Comparison of ENCODE assay signal across 8 cellular contexts in genomic region chr9:129036241-129036922, GRCh38. TPM values are rescaled to one million over a fixed set of nuclear protein-coding genes. Genes with fewer than 3 reads are reported as not detected.
A peak's percentile ranks its signal among the peaks of the same experiment; 100 is the strongest.
DNase-seq lines count a peak whose midpoint lies in the region; ATAC-seq and TF ChIP-seq lines count a peak whose summit lies in the region.

Gene MIGA2, plus strand, starts transcription at chr9:129036626. Its CDS starts 3,969 bp downstream, at chr9:129040595.

- no peaks in the 10 kb centered on the region for H3K9me3 ChIP-seq in Panc1 (ENCODE audit: control insufficient read depth, insufficient read depth, low read depth, low read length)
- no peaks in the 10 kb centered on the region for H3K9me3 ChIP-seq in muscle layer of duodenum (ENCODE audit: control insufficient read depth in 1 of 2, low read length in 2 of 2)

- in situ Hi-C loops in Panc1 (cut with HindIII; ENCODE audit: low pct_unique_long_range_greater_than_20kb, low sequenced_read_pairs), result no loop called here

- TF ChIP-seq CTCF in Panc1 (IDR thresholded peaks at IDR 0.05), result no peak

- POLR2A ChIA-PET in Panc1 (lab: Charles Lee), result no interaction called here

- no TSS peak for BruUV-seq in Panc1 (replicated peaks; lab: Mats Ljungman, UMichigan)

- H3K4me1 ChIP-seq in Panc1 (ENCODE audit: control insufficient read depth, insufficient read depth, low read length), result peaks cover 5% of the 10 kb centered on the region
- peaks cover 16 to 23% of the 10 kb centered on the region in 2 donors for H3K4me1 ChIP-seq in muscle layer of duodenum (ENCODE audit: control insufficient read depth in 1 of 2, insufficient read depth in 2 of 2, low read length in 2 of 2)

- peaks cover 2% of the 10 kb centered on the region; the same call in 1 of the 2 replicates for H3K36me3 ChIP-seq in Panc1 (ENCODE audit: control insufficient read depth, insufficient read depth, low read length)
- peaks cover 0 to 8% of the 10 kb centered on the region in 2 donors for H3K36me3 ChIP-seq in muscle layer of duodenum (ENCODE audit: control insufficient read depth in 1 of 2, insufficient read depth in 2 of 2, low read length in 2 of 2)

- intact Hi-C loops in Panc1 (cut with micrococcal nuclease; ENCODE audit: unreplicated experiment), result no loop called here

- DNase-seq in DMS53 (lab: John Stamatoyannopoulos, UW), result peak; percentile 99
- DNase-seq in KG1 (lab: John Stamatoyannopoulos, UW), result peak; percentile 93
- peak; percentile 89 for DNase-seq in Panc1 (ENCODE audit: low read depth, low spot score)
- peak; percentile 94 for DNase-seq in activated T-cell treated with anti-CD3 and anti-CD28 coated beads, Interleukin-2, amount 50 U/mL, for 48 hours
- peak; percentile 92 for DNase-seq in stimulated activated CD8-positive, alpha-beta memory T cell treated with anti-CD3 and anti-CD28 coated beads, Interleukin-7, amount 100 ng/mL, for 4 hours (ENCODE audit: low read depth in 2 of 2)

- H3K4me3 ChIP-seq in Panc1 (ENCODE audit: low read depth in 2 of 2, low read length in 2 of 2) (peak within 1 kb of the TSS; percentile 63 to 89), muscle layer of duodenum (ENCODE audit: low read depth in 1 of 2, low read length in 2 of 2) (peak within 1 kb of the TSS; percentile 81 to 90)

- ATAC-seq in GM21723 (IDR thresholded peaks at IDR 0.05; ENCODE audit: unreplicated experiment), result peak; percentile 96
- peak; percentile 98 for ATAC-seq in Panc1
- peak; percentile 97 for ATAC-seq in esophagus mucosa

- H3K27ac ChIP-seq in Panc1 (ENCODE audit: low read length) (peak within 1 kb of the TSS; percentile 88), muscle layer of duodenum (ENCODE audit: low read length) (peak within 1 kb of the TSS; percentile 63)

- CTCF ChIA-PET in Panc1 (lab: Charles Lee), result no interaction called here

- H3K27me3 ChIP-seq in Panc1 (ENCODE audit: control insufficient read depth, insufficient read depth, low read length), result no peaks in the 10 kb centered on the region
- H3K27me3 ChIP-seq in muscle layer of duodenum (ENCODE audit: low read depth, low read length), result no peaks in the 10 kb centered on the region

RNA-seq across cellular contexts. Expression of gene MIGA2, which starts in this region (rescaled TPM):
- total RNA-seq in Panc1 (2021; ENCODE audit: unreplicated experiment), result 23.0 TPM
- 13.1 TPM for polyA plus RNA-seq in Panc1 (2012; ENCODE audit: insufficient read length)
- 21.2 TPM for total RNA-seq in esophagus mucosa

Comparison
In these comparisons a context has a peak if more than half of its experiments do, and no peak if none do; other contexts are left out.
1. Peak in every context shown above with its lines: DNase-seq, ATAC-seq, H3K4me3 ChIP-seq and H3K27ac ChIP-seq.